In the genomic region with DNA sequence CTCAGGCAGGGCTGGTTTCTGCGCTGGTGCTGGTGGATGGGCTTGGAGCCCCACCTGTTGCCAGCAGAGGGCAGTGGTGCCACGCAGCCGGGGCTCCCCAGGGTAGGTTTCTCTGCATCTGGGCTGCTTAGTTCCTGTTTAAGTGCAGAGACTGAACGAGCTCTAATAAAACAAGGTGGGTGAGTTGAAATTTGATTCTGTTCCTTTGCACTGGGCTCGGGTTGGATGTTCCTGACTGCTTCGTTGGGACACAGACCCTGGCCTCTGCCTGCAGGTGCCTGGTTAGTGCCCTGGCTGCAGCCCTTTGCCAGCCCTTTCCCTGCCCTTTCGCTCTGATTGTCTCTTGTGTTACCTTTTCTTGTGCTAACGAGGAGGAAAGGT, we compare ENCODE assay signal across 8 cellular contexts. TPM values are rescaled to one million over a fixed set of nuclear protein-coding genes. Genes with fewer than 3 reads are reported as not detected.
DNase-seq lines count a peak whose midpoint lies in the region; ATAC-seq, FAIRE-seq and TF ChIP-seq lines count a peak whose summit lies in the region.

No MANE protein-coding gene starts in this region.

- H3K9me3 ChIP-seq in cardiac muscle cell (ENCODE audit: low read depth) (no peaks in the 10 kb centered on the region), psoas muscle (no peaks in the 10 kb centered on the region)

- no peaks in the 10 kb centered on the region for H3K9me3 Mint-ChIP-seq in activated naive CD8-positive, alpha-beta T cell treated with anti-CD3 and anti-CD28 coated beads, Interleukin-2, amount 10 ng/mL, durations not matched to agents 7 days and 5 days

- H3K27ac ChIP-seq in cardiac muscle cell (peak overlapping the region; percentile 53), psoas muscle (peak overlapping the region; percentile 59)

- H3K36me3 ChIP-seq in cardiac muscle cell = peaks cover 13% of the 10 kb centered on the region
- peaks cover 3 to 11% of the 10 kb centered on the region in 2 donors for H3K36me3 ChIP-seq in psoas muscle (ENCODE audit: insufficient read depth in 1 of 2, low read depth in 1 of 2)

- TF ChIP-seq CTCF in cardiac muscle cell (IDR thresholded peaks at IDR 0.05; ENCODE audit: low read depth, low read length) (peak; percentile 99), psoas muscle (IDR thresholded peaks at IDR 0.05) (peak; percentile 99)

- H3K27me3 Mint-ChIP-seq in activated naive CD8-positive, alpha-beta T cell treated with anti-CD3 and anti-CD28 coated beads, Interleukin-2, amount 10 ng/mL, durations not matched to agents 7 days and 5 days = no peaks in the 10 kb centered on the region

- peak overlapping the region; percentile 79 for H3K27ac Mint-ChIP-seq in activated naive CD8-positive, alpha-beta T cell treated with anti-CD3 and anti-CD28 coated beads, Interleukin-2, amount 10 ng/mL, durations not matched to agents 7 days and 5 days

- in situ Hi-C loops in ACHN (cut with HindIII; ENCODE audit: low pct_ligation_motif_present, low pct_unique_long_range_greater_than_20kb, low sequenced_read_pairs) = no loop called here

- peaks cover 16% of the 10 kb centered on the region for H3K4me1 Mint-ChIP-seq in activated naive CD8-positive, alpha-beta T cell treated with anti-CD3 and anti-CD28 coated beads, Interleukin-2, amount 10 ng/mL, durations not matched to agents 7 days and 5 days

- peaks cover 4% of the 10 kb centered on the region for H3K4me1 ChIP-seq in cardiac muscle cell (ENCODE audit: low read depth)
- H3K4me1 ChIP-seq in psoas muscle = peaks cover 11% of the 10 kb centered on the region

- no peak overlapping the region for H3K4me3 Mint-ChIP-seq in activated naive CD8-positive, alpha-beta T cell treated with anti-CD3 and anti-CD28 coated beads, Interleukin-2, amount 10 ng/mL, durations not matched to agents 7 days and 5 days

- FAIRE-seq in urothelium cell line (lab: Jason Lieb, UNC) = peak; percentile 63

- 13 to 19% (median 16%) methylated on average over 8 of the region's 8 CpGs for WGBS in psoas muscle, 3 donors

- intact Hi-C loops in psoas muscle (cut with DNase I) = loop anchor here (1.0 to 2.0 kb wide), 2 partner anchors 131 to 133 kb away; no protein-coding TSS in a partner anchor

- peak; percentile 55 for ATAC-seq in GM18867 (IDR thresholded peaks at IDR 0.05; ENCODE audit: unreplicated experiment)
- peak; percentile 100 for ATAC-seq in activated naive CD8-positive, alpha-beta T cell treated with anti-CD3 and anti-CD28 coated beads, Interleukin-2, amount 10 ng/mL, durations not matched to agents 7 days and 5 days (ENCODE audit: low read depth)
- ATAC-seq in psoas muscle = peak; percentile 91 to 97 (median 94)

- POLR2A ChIA-PET in activated naive CD8-positive, alpha-beta T cell treated with anti-CD3 and anti-CD28 coated beads, Interleukin-2, amount 10 ng/mL, durations not matched to agents 7 days and 5 days (lab: Charles Lee) = interaction anchor here (0.7 to 1.0 kb wide), 4 partner anchors 82 to 418 kb away, joined by 3 read pairs; no protein-coding TSS in a partner anchor

- peaks cover 11% of the 10 kb centered on the region for H3K36me3 Mint-ChIP-seq in activated naive CD8-positive, alpha-beta T cell treated with anti-CD3 and anti-CD28 coated beads, Interleukin-2, amount 10 ng/mL, durations not matched to agents 7 days and 5 days

- H3K4me3 ChIP-seq in cardiac muscle cell = no peak overlapping the region
- peak overlapping the region; percentile 13 for H3K4me3 ChIP-seq in psoas muscle

- DNase-seq in ACHN = peak; percentile 72
- peak; percentile 25 for DNase-seq in NCI-H1048 (lab: John Stamatoyannopoulos, UW)
- DNase-seq in SW480 (ENCODE audit: low spot score) = peak; percentile 65
- peak; percentile 92 for DNase-seq in activated naive CD8-positive, alpha-beta T cell treated with anti-CD3 and anti-CD28 coated beads, Interleukin-2, amount 10 ng/mL, durations not matched to agents 7 days and 5 days
- peak; percentile 85 to 88 for DNase-seq in cardiac muscle cell (ENCODE audit: low read depth in 1 of 2, low spot score in 1 of 2)
- DNase-seq in psoas muscle = peak; percentile 84 to 92
- DNase-seq in urothelium cell line (ENCODE audit: low spot score) = peak; percentile 91

- H3K27me3 ChIP-seq in cardiac muscle cell (no peaks in the 10 kb centered on the region), psoas muscle (ENCODE audit: insufficient read depth in 3 of 3, low read length in 2 of 3) (no peaks in the 10 kb centered on the region)

RNA-seq across cellular contexts. Expression of gene TBCD, which starts 30.0 kb away (rescaled TPM):
- total RNA-seq in activated naive CD8-positive, alpha-beta T cell treated with anti-CD3 and anti-CD28 coated beads, Interleukin-2, amount 10 ng/mL, durations not matched to agents 7 days and 5 days = 100 to 1,000 TPM; 181 to 186 TPM
- total RNA-seq in cardiac muscle cell (32.1 and 55.7 TPM in 2 replicates), psoas muscle (10 to 100 TPM; 34.7 to 46.1 (median 40.3) TPM)
- polyA plus RNA-seq in cardiac muscle cell (66.0 and 106 TPM in 2 replicates), psoas muscle (10 to 100 TPM; 28.2 to 65.0 (median 31.4) TPM)

RNA-seq across cellular contexts. Expression of gene FN3K, which starts 46.5 kb away (rescaled TPM):
- 1 to 10 TPM; 5.2 TPM for total RNA-seq in activated naive CD8-positive, alpha-beta T cell treated with anti-CD3 and anti-CD28 coated beads, Interleukin-2, amount 10 ng/mL, durations not matched to agents 7 days and 5 days
- total RNA-seq in cardiac muscle cell = 20.0 and 20.6 TPM in 2 replicates
- polyA plus RNA-seq in cardiac muscle cell = 10.3 and 18.1 TPM in 2 replicates
- 10 to 100 TPM in 3 of 4 donors, 1 to 10 TPM in 1; 5.9 to 22.3 (median 18.1) TPM for total RNA-seq in psoas muscle
- 10 to 100 TPM in 1 of 3 donors, 1 to 10 TPM in 2; 6.1 to 10.1 (median 8.1) TPM for polyA plus RNA-seq in psoas muscle

RNA-seq across cellular contexts. Expression of gene ZNF750, which starts 57.9 kb away (rescaled TPM):
- total RNA-seq in activated naive CD8-positive, alpha-beta T cell treated with anti-CD3 and anti-CD28 coated beads, Interleukin-2, amount 10 ng/mL, durations not matched to agents 7 days and 5 days = not detected
- total RNA-seq in cardiac muscle cell (0.07 TPM in 1 of 2 replicates, not detected in the other), psoas muscle (1 to 10 TPM in 3 of 4 donors, not detected in 1; 1.8 to 6.3 (median 2.7) TPM)
- polyA plus RNA-seq in cardiac muscle cell (0.14 and 0.49 TPM in 2 replicates), psoas muscle (1 to 10 TPM in 2 of 3 donors, under 1 TPM in 1; 0.79 to 5.1 (median 1.4) TPM)

Comparison
In these comparisons a context has a peak if more than half of its experiments do, and no peak if none do; other contexts are left out.
1. DNase-seq: peak in every context shown above with its lines; median percentile 92 in activated naive CD8-positive, alpha-beta T cell treated with anti-CD3 and anti-CD28 coated beads, Interleukin-2, amount 10 ng/mL, durations not matched to agents 7 days and 5 days; 91 in urothelium cell line; 88 in psoas muscle; 86 in cardiac muscle cell; 72 in ACHN; 65 in SW480; 25 in NCI-H1048.